ENCODE assay signal across 18 cellular contexts in the genomic region with DNA sequence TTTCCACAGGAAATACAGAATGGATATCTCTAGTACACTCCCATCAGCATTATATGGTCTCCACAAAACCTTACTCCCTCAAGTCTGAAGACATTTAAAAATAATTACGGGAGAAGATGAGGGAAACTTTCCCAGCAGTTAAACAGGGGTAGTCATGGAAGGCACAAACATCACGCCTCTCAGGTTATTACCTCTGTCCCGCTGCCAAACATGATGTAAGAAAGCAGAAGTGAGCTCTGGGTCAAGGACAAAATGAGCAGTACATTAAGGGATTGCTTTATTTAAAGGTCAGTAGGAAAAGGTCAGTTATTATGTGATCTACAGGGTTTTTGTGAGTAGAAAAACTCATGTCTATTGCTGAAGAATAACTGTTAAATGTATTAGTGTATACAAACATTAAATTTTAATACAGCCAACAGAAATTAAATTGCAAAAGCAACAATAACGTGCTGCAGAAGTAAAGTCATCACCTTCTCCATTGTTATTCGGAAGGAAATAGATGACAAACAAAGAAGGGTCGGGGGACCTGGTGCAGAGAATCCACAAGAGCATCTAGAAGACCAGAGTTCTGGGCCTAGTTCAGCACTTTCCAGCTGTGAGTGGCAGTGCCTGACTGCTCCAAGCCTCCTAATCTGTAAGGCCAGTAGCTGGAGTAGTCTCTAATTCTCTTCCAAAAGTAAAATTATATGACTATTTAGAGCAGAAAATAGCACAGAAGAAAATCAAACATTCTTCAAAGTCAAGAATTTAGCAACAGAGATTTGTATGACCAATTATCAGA.
DNase-seq lines count a peak whose midpoint lies in the region; ATAC-seq, FAIRE-seq and TF ChIP-seq lines count a peak whose summit lies in the region.
"Had no signal": no experiment of that assay in that cellular context is flagged by ENCODE, and none has a peak within 500 bp of the region (broad histone marks: within the 10 kb centered on the region; RNA-seq: fewer than 3 reads in every experiment).

No MANE protein-coding gene starts in this region.

- 91% methylated on average over 6 of the region's 6 CpGs for WGBS in mammary epithelial cell (ENCODE audit: low coverage, missing lambda C conversion rate)
- WGBS in H1 (ENCODE audit: extremely low coverage in 1 of 2, insufficient coverage in 1 of 2, insufficient read length in 1 of 2, insufficient replicate concordance in 2 of 2, low coverage in 1 of 2, low lambda C conversion rate in 2 of 2, missing lambda C conversion rate in 1 of 2), 2 experiments, result 60% methylated on average over 6 of the region's 6 CpGs; no CpG with 5 or more reads in 1 of the 2 experiments
- WGBS in aorta, 2 donors, result 68 to 70% methylated on average over 6 of the region's 6 CpGs

- H3K4me3 ChIP-seq in mammary epithelial cell (replicated peaks in 1 of 3; ENCODE audit: insufficient read depth in 1 of 3, low read depth in 2 of 3, low read length in 3 of 3) (no peak overlapping the region), H1 (ENCODE audit: extremely low read depth in 1 of 4, insufficient read depth in 2 of 4, low read depth in 3 of 4, low read length in 4 of 4) (no peak overlapping the region), muscle layer of colon (ENCODE audit: low read depth in 1 of 2, low read length in 2 of 2) (no peak overlapping the region), aorta (ENCODE audit: low read length in 2 of 2) (no peak overlapping the region)
- H3K4me3 ChIP-seq: K562, stomach had no signal

- no peaks in the 10 kb centered on the region for H3K27me3 Mint-ChIP-seq in MCF 10A (ENCODE audit: insufficient read depth, unreplicated experiment)
- H3K27me3 Mint-ChIP-seq in progenitor cell of endocrine pancreas, result no peaks in the 10 kb centered on the region
- H3K27me3 Mint-ChIP-seq: CD8-positive, alpha-beta memory T cell; naive B cell had no signal

- no peaks in the 10 kb centered on the region for H3K27me3 ChIP-seq in mammary epithelial cell (ENCODE audit: insufficient read depth, low read length)
- no peaks in the 10 kb centered on the region for H3K27me3 ChIP-seq in H1 (replicated peaks in 1 of 4; ENCODE audit: control insufficient read depth in 3 of 4, extremely low read depth in 1 of 4, insufficient read depth in 3 of 4, low read length in 3 of 4)
- no peaks in the 10 kb centered on the region for H3K27me3 ChIP-seq in muscle layer of colon (ENCODE audit: control insufficient read depth in 1 of 2, insufficient read depth in 2 of 2, low read length in 2 of 2)
- no peaks in the 10 kb centered on the region for H3K27me3 ChIP-seq in aorta (ENCODE audit: control insufficient read depth in 1 of 2, insufficient read depth in 2 of 2, low read length in 1 of 2)
- H3K27me3 ChIP-seq: stomach had no signal

- H3K4me1 ChIP-seq in mammary epithelial cell (ENCODE audit: insufficient read depth, low read length), result peaks cover 13% of the 10 kb centered on the region
- peaks cover 0 to 2% (median under 1%) of the 10 kb centered on the region in 4 experiments; a peak in 1 of 7 replicates for H3K4me1 ChIP-seq in H1 (replicated peaks in 1 of 4; ENCODE audit: control insufficient read depth in 3 of 4, insufficient read depth in 4 of 4, low read length in 3 of 4)
- peaks cover 33% of the 10 kb centered on the region for H3K4me1 ChIP-seq in muscle layer of colon (ENCODE audit: insufficient read depth, low read length)
- H3K4me1 ChIP-seq in aorta (ENCODE audit: control insufficient read depth in 1 of 2, insufficient read depth in 2 of 2, low read length in 2 of 2), result peaks cover 0 to 3% of the 10 kb centered on the region in 2 donors

- no peak overlapping the region for H4K8ac ChIP-seq in H1 (ENCODE audit: extremely low read depth, insufficient read depth, low read length)

- H3K4ac ChIP-seq in H1 (replicated peaks; ENCODE audit: insufficient read length, low read depth, low read length), result no peak overlapping the region

- POLR2A ChIA-PET in MCF 10A (lab: Yijun Ruan, JAX), result interaction anchor here (0.7 to 1.0 kb wide), 3 partner anchors 11 to 171 kb away, joined by 3 to 4 read pairs (median 3); a partner anchor contains a TSS
- POLR2A ChIA-PET in H1 (lab: Charles Lee; ENCODE audit: partially characterized antibody), result no interaction called here

- no peak for TF ChIP-seq CTCF in MCF 10A (IDR thresholded peaks at IDR 0.05; ENCODE audit: unreplicated experiment)
- TF ChIP-seq CTCF in mammary epithelial cell (conservative IDR thresholded peaks at IDR 0.05 in 1 of 2, IDR thresholded peaks at IDR 0.05 in 1 of 2; ENCODE audit: extremely low read depth in 1 of 2, insufficient read depth in 1 of 2, low read depth in 1 of 2, low read length in 2 of 2), result no peak
- TF ChIP-seq CTCF in H1 (IDR thresholded peaks at IDR 0.05; ENCODE audit: control extremely low read depth in 1 of 3, insufficient read depth in 1 of 3, low read depth in 1 of 3, low read length in 3 of 3), result no peak
- TF ChIP-seq CTCF in progenitor cell of endocrine pancreas (IDR thresholded peaks at IDR 0.05; ENCODE audit: unreplicated experiment), result no peak

- H3K36me3 Mint-ChIP-seq in MCF 10A (ENCODE audit: insufficient read depth, unreplicated experiment) (peaks cover 6% of the 10 kb centered on the region), progenitor cell of endocrine pancreas (ENCODE audit: insufficient read depth) (no peaks in the 10 kb centered on the region)
- H3K36me3 Mint-ChIP-seq: CD8-positive, alpha-beta memory T cell; naive B cell had no signal

- dilution Hi-C loops in mammary epithelial cell (cut with HindIII; ENCODE audit: low sequenced_read_pairs), result no loop called here

- no peak overlapping the region for H3K23ac ChIP-seq in H1 (ENCODE audit: insufficient read length)

- no peak for TF ChIP-seq POLR2A in H1 (IDR thresholded peaks at IDR 0.05; ENCODE audit: control extremely low read depth in 1 of 2, low read depth in 2 of 2, low read length in 2 of 2)

- no peak overlapping the region for H3K18ac ChIP-seq in H1 (ENCODE audit: extremely low read depth, low read length)

- intact Hi-C loops in MCF 10A (cut with micrococcal nuclease) (no loop called here), mammary epithelial cell (cut with micrococcal nuclease) (no loop called here), aorta (cut with DNase I) (no loop called here)

- H3K27ac ChIP-seq in mammary epithelial cell (ENCODE audit: insufficient read depth, low read depth, low read length) (no peak overlapping the region), H1 (ENCODE audit: low read depth, low read length) (no peak overlapping the region), muscle layer of colon (ENCODE audit: low read depth, low read length) (peak overlapping the region; percentile 61), aorta (ENCODE audit: low read depth in 1 of 2, low read length in 2 of 2) (no peak overlapping the region)
- H3K27ac ChIP-seq: stomach had no signal

- H3K79me1 ChIP-seq in H1 (ENCODE audit: low read depth, low read length), result no peaks in the 10 kb centered on the region

- no peak overlapping the region for H2BK15ac ChIP-seq in H1 (ENCODE audit: low read length)

- TF ChIP-seq EP300 in H1 (IDR thresholded peaks at IDR 0.05; ENCODE audit: borderline replicate concordance in 1 of 2, low read depth in 2 of 2, low read length in 2 of 2), result no peak

- H3K4me2 ChIP-seq in mammary epithelial cell (ENCODE audit: insufficient read depth, low read depth, low read length) (no peak overlapping the region), H1 (ENCODE audit: insufficient read depth in 1 of 2, low read depth in 2 of 2, low read length in 2 of 2) (no peak overlapping the region)

- H3K9me3 ChIP-seq in mammary epithelial cell (replicated peaks; ENCODE audit: insufficient read depth, low read length), result no peaks in the 10 kb centered on the region
- H3K9me3 ChIP-seq in H1 (ENCODE audit: insufficient read depth in 2 of 2, low read depth in 1 of 2, low read length in 1 of 2), result no peaks in the 10 kb centered on the region
- H3K9me3 ChIP-seq in muscle layer of colon (ENCODE audit: low read length), result no peaks in the 10 kb centered on the region
- no peaks in the 10 kb centered on the region for H3K9me3 ChIP-seq in aorta (ENCODE audit: control insufficient read depth, low read length)
- H3K9me3 ChIP-seq: stomach had no signal

- TF ChIP-seq RAD21 in H1 (IDR thresholded peaks at IDR 0.05 in 1 of 2, conservative IDR thresholded peaks at IDR 0.05 in 1 of 2; ENCODE audit: low read depth in 2 of 2, low read length in 2 of 2), result peak in 1 of 2 experiments; percentile 14; a peak in 1 of 4 replicates

- no peak overlapping the region for H3K14ac ChIP-seq in H1 (ENCODE audit: insufficient read length)

- H2BK120ac ChIP-seq in H1 (replicated peaks; ENCODE audit: low read depth, low read length), result no peak overlapping the region

- no peak overlapping the region for H3K9ac ChIP-seq in mammary epithelial cell (ENCODE audit: insufficient read depth, low read length)
- no peak overlapping the region for H3K9ac ChIP-seq in H1 (replicated peaks in 1 of 4; ENCODE audit: extremely low read depth in 1 of 4, low read depth in 3 of 4, low read length in 3 of 4)
- no peak overlapping the region for H3K9ac ChIP-seq in muscle layer of colon (ENCODE audit: low read length)

- H2AFZ ChIP-seq in mammary epithelial cell (ENCODE audit: low read depth, low read length) (no peak overlapping the region), H1 (ENCODE audit: low read length) (no peak overlapping the region)

- H3K36me3 ChIP-seq in mammary epithelial cell (ENCODE audit: insufficient read depth, low read length) (no peaks in the 10 kb centered on the region), H1 (ENCODE audit: control insufficient read depth in 2 of 4, insufficient read depth in 4 of 4, low read length in 3 of 4) (no peaks in the 10 kb centered on the region), muscle layer of colon (ENCODE audit: insufficient read depth, low read length) (no peaks in the 10 kb centered on the region), aorta (ENCODE audit: control insufficient read depth in 1 of 2, insufficient read depth in 2 of 2, low read length in 1 of 2) (no peaks in the 10 kb centered on the region)
- H3K36me3 ChIP-seq: stomach had no signal

- in situ Hi-C loops in mammary epithelial cell (cut with MboI; ENCODE audit: low sequenced_read_pairs in 2 of 2), result no loop called here

- H3K79me2 ChIP-seq in mammary epithelial cell (ENCODE audit: insufficient read depth, low read length) (peaks cover 78% of the 10 kb centered on the region), H1 (ENCODE audit: control insufficient read depth in 1 of 2, insufficient read depth in 2 of 2, low read length in 2 of 2) (no peaks in the 10 kb centered on the region)

- FAIRE-seq in H1 (lab: Jason Lieb, UNC), result no peak
- FAIRE-seq: frontal cortex, G401.6, K562 had no signal

- no peak overlapping the region for H3K56ac ChIP-seq in H1 (replicated peaks; ENCODE audit: insufficient read length, low read depth, low read length)

- BruUV-seq in MCF 10A (replicated peaks; lab: Mats Ljungman, UMichigan) (no TSS peak), mammary epithelial cell (replicated peaks; lab: Mats Ljungman, UMichigan) (no TSS peak)

- no peak overlapping the region for H3K4me3 Mint-ChIP-seq in MCF 10A (ENCODE audit: unreplicated experiment)
- no peak overlapping the region for H3K4me3 Mint-ChIP-seq in progenitor cell of endocrine pancreas (ENCODE audit: low read depth)
- H3K4me3 Mint-ChIP-seq: naive B cell had no signal

- no peak overlapping the region for H2AK5ac ChIP-seq in H1 (ENCODE audit: low read depth, low read length)

- peak overlapping the region; percentile 49 for H4K91ac ChIP-seq in H1 (replicated peaks; ENCODE audit: insufficient read length, low read length)

- H3K27ac Mint-ChIP-seq in MCF 10A (ENCODE audit: low read depth, unreplicated experiment) (no peak overlapping the region), progenitor cell of endocrine pancreas (no peak overlapping the region)

- peak; percentile 48 for ATAC-seq in aorta (ENCODE audit: low FRiP score)
- ATAC-seq: K562 had no signal

- H3K23me2 ChIP-seq in H1 (ENCODE audit: low read depth, low read length), result no peaks in the 10 kb centered on the region

- no peaks in the 10 kb centered on the region for H4K20me1 ChIP-seq in mammary epithelial cell (ENCODE audit: insufficient read depth, low read length)
- H4K20me1 ChIP-seq in H1 (replicated peaks in 1 of 2; ENCODE audit: control insufficient read depth in 1 of 2, insufficient read depth in 2 of 2, low read length in 2 of 2), result no peaks in the 10 kb centered on the region

- H3K4me1 Mint-ChIP-seq in MCF 10A (ENCODE audit: insufficient read depth, unreplicated experiment), result peaks cover 35% of the 10 kb centered on the region
- no peaks in the 10 kb centered on the region for H3K4me1 Mint-ChIP-seq in progenitor cell of endocrine pancreas (ENCODE audit: low read depth)

- no peak overlapping the region for H2BK5ac ChIP-seq in H1 (ENCODE audit: low read depth, low read length)

- no peak overlapping the region for H2BK20ac ChIP-seq in H1 (ENCODE audit: low read length)

- no peak overlapping the region for H2BK12ac ChIP-seq in H1 (ENCODE audit: low read depth, low read length)

- CTCF ChIA-PET in MCF 10A (lab: Yijun Ruan, JAX) (interaction anchor here (0.6 to 1.0 kb wide), 2 partner anchors 173 to 474 kb away, joined by 3 to 4 read pairs; no protein-coding TSS in a partner anchor), mammary epithelial cell (lab: Charles Lee; ENCODE audit: low non-redundant PET) (no interaction called here), H1 (lab: Charles Lee; ENCODE audit: partially characterized antibody) (interaction anchor here (1.1 to 1.3 kb wide), 2 partner anchors 87 to 182 kb away, joined by 3 read pairs; no protein-coding TSS in a partner anchor)

- H3K9me3 Mint-ChIP-seq in MCF 10A (ENCODE audit: unreplicated experiment) (no peaks in the 10 kb centered on the region), progenitor cell of endocrine pancreas (ENCODE audit: low read depth) (no peaks in the 10 kb centered on the region)
- H3K9me3 Mint-ChIP-seq: CD8-positive, alpha-beta memory T cell; naive B cell had no signal

- DNase-seq in MCF 10A (ENCODE audit: unreplicated experiment) (peak; percentile 32), mammary epithelial cell (no peak), H1 (ENCODE audit: low read depth in 1 of 2, low spot score in 2 of 2) (no peak), aorta (no peak), progenitor cell of endocrine pancreas (ENCODE audit: low spot score, unreplicated experiment) (no peak), COLO829 (ENCODE audit: low spot score) (no peak), SKM-1 (lab: John Stamatoyannopoulos, UW; ENCODE audit: unreplicated experiment) (no peak)
- DNase-seq: ACHN; activated CD4-positive, alpha-beta T cell treated with anti-CD3 and anti-CD28 coated beads, Interleukin-2, amount 50 U/mL, for 1 hour; CD8-positive, alpha-beta memory T cell; naive B cell; NCI-H146; NCI-H510A treated with DMSO at 0.1 percent for 48 hours; stomach had no signal

- no peak overlapping the region for H4K5ac ChIP-seq in H1 (ENCODE audit: insufficient read length, low read depth, low read length)
